In the genomic region with DNA sequence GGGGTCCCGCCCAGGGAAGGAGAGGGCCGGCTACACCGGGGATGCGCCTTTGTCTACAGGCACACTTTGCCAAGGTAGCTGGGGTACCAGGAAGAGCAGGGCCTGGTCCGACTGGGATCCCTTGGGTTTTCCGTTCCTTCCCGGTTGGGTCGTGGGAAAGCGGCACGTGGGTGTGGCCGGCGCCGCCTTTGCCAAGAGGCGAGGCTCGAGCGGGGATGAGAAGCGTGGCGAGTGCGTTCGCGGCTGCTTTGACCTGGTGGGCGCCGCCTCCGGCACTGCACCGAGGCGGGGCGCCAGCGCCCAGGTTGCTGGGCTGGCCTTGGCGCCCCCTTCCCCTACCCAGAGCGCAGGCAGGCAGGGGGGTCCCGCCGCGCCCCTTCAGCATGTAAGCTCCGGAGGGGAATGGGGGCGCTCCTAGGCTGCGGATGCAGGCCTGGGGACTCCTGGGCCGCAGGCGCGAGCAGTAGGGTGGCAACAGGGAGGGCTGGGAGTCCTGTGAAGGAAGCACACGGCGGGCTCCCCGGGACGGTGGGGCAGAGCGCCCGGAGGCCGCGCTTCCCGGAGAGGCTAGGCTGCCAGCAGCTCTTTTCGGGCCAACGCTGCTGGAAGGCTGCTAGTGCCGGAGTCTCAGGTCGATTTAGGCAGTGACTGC, we compare ENCODE assay signal across 9 cellular contexts. TPM values are rescaled to one million over a fixed set of nuclear protein-coding genes. Genes with fewer than 3 reads are reported as not detected.
DNase-seq lines count a peak whose midpoint lies in the region; ATAC-seq, FAIRE-seq and TF ChIP-seq lines count a peak whose summit lies in the region.
"Had no signal": no experiment of that assay in that cellular context is flagged by ENCODE, and none has a peak within 500 bp of the region (broad histone marks: within the 10 kb centered on the region; RNA-seq: fewer than 3 reads in every experiment).

No MANE protein-coding gene starts in this region.

- H3K27ac ChIP-seq in CD4-positive, alpha-beta memory T cell (ENCODE audit: low read depth, low read length) = no peak overlapping the region
- H3K27ac ChIP-seq in OCI-LY1 (ENCODE audit: low read depth, low read length, poor library complexity, severe bottlenecking) = no peak overlapping the region
- H3K27ac ChIP-seq in esophagus squamous epithelium = peak overlapping the region; percentile 70 to 91 (median 76)
- H3K27ac ChIP-seq: SJSA1 had no signal

- no peaks in the 10 kb centered on the region for H3K79me2 ChIP-seq in OCI-LY1 (ENCODE audit: insufficient read depth, low read length)

- WGBS in esophagus squamous epithelium, 2 donors = 0% methylated on average over 17 of the region's 52 CpGs; no CpG with 5 or more reads in 1 of the 2 donors

- peak overlapping the region in 1 of 7 donors; percentile 55 for H3K27ac Mint-ChIP-seq in CD4-positive, alpha-beta memory T cell
- no peak overlapping the region for H3K27ac Mint-ChIP-seq in neural crest cell (ENCODE audit: unreplicated experiment)

- no peak for TF ChIP-seq CTCF in OCI-LY1 (IDR thresholded peaks at IDR 0.05; ENCODE audit: low read length)
- TF ChIP-seq CTCF in esophagus squamous epithelium (IDR thresholded peaks at IDR 0.05) = no peak
- TF ChIP-seq CTCF in neural crest cell (conservative IDR thresholded peaks at IDR 0.05) = no peak

- FAIRE-seq in RCC 7860 (lab: Jason Lieb, UNC) = no peak

- peaks cover 15% of the 10 kb centered on the region for H3K27me3 ChIP-seq in CD4-positive, alpha-beta memory T cell (ENCODE audit: insufficient read depth, low read length)
- H3K27me3 ChIP-seq in OCI-LY1 (ENCODE audit: insufficient read depth, low read length) (peaks cover 10% of the 10 kb centered on the region), esophagus squamous epithelium (peaks cover 0 to 22% (median 0%) of the 10 kb centered on the region in 4 donors)
- H3K27me3 ChIP-seq: SJSA1 had no signal

- peaks cover 21 to 24% of the 10 kb centered on the region in 2 donors for H3K36me3 Mint-ChIP-seq in CD4-positive, alpha-beta memory T cell
- H3K36me3 Mint-ChIP-seq in neural crest cell (ENCODE audit: low read depth) = peaks cover 6% of the 10 kb centered on the region

- H3K9ac ChIP-seq in OCI-LY1 (ENCODE audit: low read length) = no peak overlapping the region

- no peak for TF ChIP-seq POLR2A in esophagus squamous epithelium (IDR thresholded peaks at IDR 0.05)

- CTCF ChIA-PET in CD4-positive, alpha-beta memory T cell (lab: Charles Lee; ENCODE audit: partially characterized antibody) = interaction anchor here (1.2 kb wide), 1 partner anchor 10 kb away, joined by 3 read pairs; no protein-coding TSS in a partner anchor

- peak overlapping the region; percentile 85; the same call in 1 of the 2 replicates for H3K4me2 ChIP-seq in OCI-LY1 (ENCODE audit: low read length)

- peaks cover 5 to 21% (median 14%) of the 10 kb centered on the region in 4 donors for H3K4me1 Mint-ChIP-seq in CD4-positive, alpha-beta memory T cell
- H3K4me1 Mint-ChIP-seq in neural crest cell = peaks cover 20% of the 10 kb centered on the region

- POLR2A ChIA-PET in CD4-positive, alpha-beta memory T cell (lab: Charles Lee; ENCODE audit: partially characterized antibody) = no interaction called here

- no peaks in the 10 kb centered on the region for H3K9me3 ChIP-seq in CD4-positive, alpha-beta memory T cell (ENCODE audit: control insufficient read depth in 1 of 2, low read length in 2 of 2)
- H3K9me3 ChIP-seq in OCI-LY1 (ENCODE audit: low read length) = no peaks in the 10 kb centered on the region
- no peaks in the 10 kb centered on the region for H3K9me3 ChIP-seq in esophagus squamous epithelium
- H3K9me3 ChIP-seq: SJSA1 had no signal

- no peaks in the 10 kb centered on the region for H4K20me1 ChIP-seq in OCI-LY1 (ENCODE audit: insufficient read depth, low read length)

- H2AFZ ChIP-seq in OCI-LY1 (ENCODE audit: low read length) = no peak overlapping the region

- ATAC-seq in HG02852 (IDR thresholded peaks at IDR 0.05; ENCODE audit: unreplicated experiment) (no peak), GM18867 (IDR thresholded peaks at IDR 0.05; ENCODE audit: unreplicated experiment) (no peak)

- H3K9me3 Mint-ChIP-seq in CD4-positive, alpha-beta memory T cell = no peaks in the 10 kb centered on the region
- H3K9me3 Mint-ChIP-seq in neural crest cell = no peaks in the 10 kb centered on the region

- no peaks in the 10 kb centered on the region for H3K9me2 ChIP-seq in OCI-LY1 (ENCODE audit: low read depth, low read length)

- H3K27me3 Mint-ChIP-seq in CD4-positive, alpha-beta memory T cell = peaks cover 18 to 28% of the 10 kb centered on the region in 2 donors
- peaks cover 50% of the 10 kb centered on the region for H3K27me3 Mint-ChIP-seq in neural crest cell (ENCODE audit: low read depth)

- no peaks in the 10 kb centered on the region for H3K36me3 ChIP-seq in CD4-positive, alpha-beta memory T cell (ENCODE audit: insufficient read depth, low read length)
- H3K36me3 ChIP-seq in OCI-LY1 (ENCODE audit: insufficient read depth, low read length) (peaks cover 5% of the 10 kb centered on the region; the same call in 1 of the 2 replicates), esophagus squamous epithelium (peaks cover 6 to 36% (median 15%) of the 10 kb centered on the region in 3 donors)

- H3K4me1 ChIP-seq in CD4-positive, alpha-beta memory T cell (ENCODE audit: insufficient read depth, low read length) = peaks cover 15% of the 10 kb centered on the region
- peaks cover 17% of the 10 kb centered on the region for H3K4me1 ChIP-seq in OCI-LY1 (ENCODE audit: insufficient read depth, low read length, severe bottlenecking)
- H3K4me1 ChIP-seq in esophagus squamous epithelium = peaks cover 26 to 77% (median 52%) of the 10 kb centered on the region in 3 donors

- no peak for DNase-seq in CD4-positive, alpha-beta memory T cell
- DNase-seq in esophagus squamous epithelium (lab: John Stamatoyannopoulos, UW) (no peak), neural crest cell (ENCODE audit: low read depth, low spot score) (peak; percentile 16), RCC 7860 (ENCODE audit: low spot score) (no peak), NCI-H128 (lab: John Stamatoyannopoulos, UW; ENCODE audit: unreplicated experiment) (no peak)

- peak overlapping the region; percentile 50 to 79 (median 75) for H3K4me3 Mint-ChIP-seq in CD4-positive, alpha-beta memory T cell
- H3K4me3 Mint-ChIP-seq in neural crest cell = peak overlapping the region; percentile 86

- intact Hi-C loops in CD4-positive, alpha-beta memory T cell (cut with micrococcal nuclease) = no loop called here
- intact Hi-C loops in esophagus squamous epithelium (cut with DNase I) = loop anchor here (10.0 kb wide), 1 partner anchor 113 kb away; no protein-coding TSS in a partner anchor

- H3K4me3 ChIP-seq in CD4-positive, alpha-beta memory T cell (ENCODE audit: low read length in 2 of 2) = no peak overlapping the region
- H3K4me3 ChIP-seq in OCI-LY1 (ENCODE audit: low read depth, low read length, poor library complexity, severe bottlenecking) = peak overlapping the region; percentile 55
- H3K4me3 ChIP-seq in esophagus squamous epithelium = peak overlapping the region; percentile 60 to 80 (median 74)

- H3F3A ChIP-seq in OCI-LY1 (ENCODE audit: insufficient read depth, low read length) = no peaks in the 10 kb centered on the region

RNA-seq across cellular contexts. Expression of gene HAS3, which starts 2.0 kb away (rescaled TPM):
- 1 to 10 TPM; 2.7 to 3.3 TPM for total RNA-seq in CD4-positive, alpha-beta memory T cell
- polyA plus RNA-seq in CD4-positive, alpha-beta memory T cell = under 1 TPM in 1 of 2 donors, not detected in 1; 0.07 TPM
- total RNA-seq in esophagus squamous epithelium (100 to 1,000 TPM in 1 of 4 donors, 10 to 100 TPM in 3; 15.8 to 103 (median 51.4) TPM), neural crest cell (2.9 and 4.2 TPM in 2 replicates)

RNA-seq across cellular contexts. Expression of gene CHTF8, which starts 25.0 kb away (rescaled TPM):
- 100 to 1,000 TPM; 141 TPM for total RNA-seq in CD4-positive, alpha-beta memory T cell
- 100 to 1,000 TPM; 160 to 231 TPM for polyA plus RNA-seq in CD4-positive, alpha-beta memory T cell
- total RNA-seq in esophagus squamous epithelium (10 to 100 TPM; 51.2 to 83.4 (median 63.4) TPM), neural crest cell (139 and 156 TPM in 2 replicates)

RNA-seq across cellular contexts. Expression of gene UTP4, which starts 25.0 kb away (rescaled TPM):
- 10 to 100 TPM; 36.9 to 37.0 TPM for total RNA-seq in CD4-positive, alpha-beta memory T cell
- polyA plus RNA-seq in CD4-positive, alpha-beta memory T cell = 10 to 100 TPM; 64.8 to 96.5 TPM
- 10 to 100 TPM; 18.3 to 42.2 (median 28.6) TPM for total RNA-seq in esophagus squamous epithelium
- 78.5 and 80.1 TPM in 2 replicates for total RNA-seq in neural crest cell

Comparison
In these comparisons a context has a peak if more than half of its experiments do, and no peak if none do; other contexts are left out.
1. H3K27ac ChIP-seq: peak in esophagus squamous epithelium (4 of 4); none in CD4-positive, alpha-beta memory T cell (single experiment) and OCI-LY1 (single experiment).
2. H3K4me3 ChIP-seq: peak in OCI-LY1 (single experiment) and esophagus squamous epithelium (4 of 4); none in CD4-positive, alpha-beta memory T cell (0 of 2).